ENCODE assay signal across 1 cellular context in the genomic region with DNA sequence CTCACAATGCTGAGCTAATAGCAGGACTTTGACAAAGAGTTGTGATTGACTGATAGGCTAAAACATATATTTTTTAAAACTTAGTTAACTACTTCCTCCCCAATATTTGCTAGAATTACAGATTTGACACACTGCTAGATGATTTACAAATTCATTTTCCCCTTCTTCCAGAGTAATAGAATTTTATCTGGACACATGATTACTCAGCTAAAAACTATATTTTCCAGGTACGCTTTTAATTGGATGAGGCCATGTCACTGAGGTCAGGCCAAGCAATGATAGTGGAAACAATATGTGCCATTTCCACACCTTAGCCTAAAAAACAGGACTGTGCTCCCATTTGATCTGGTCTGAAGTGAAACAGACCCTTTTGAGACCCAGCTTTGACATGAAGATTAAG.
A peak's percentile ranks its signal among the peaks of the same experiment; 100 is the strongest.
TF ChIP-seq lines count a peak whose summit lies in the region.

No MANE protein-coding gene starts in this region.

TF ChIP-seq in K562, 482 proteins besides CTCF, POLR2A, EP300 and RAD21 (continued from another document):
- TF ChIP-seq ZNF609 (CRISPR knock-in tag; IDR thresholded peaks at IDR 0.05; ENCODE audit: borderline replicate concordance): no peak
- TF ChIP-seq C11orf30 (IDR thresholded peaks at IDR 0.05; ENCODE audit: low read depth): peak; percentile 51; the same call in 1 of the 2 replicates
- TF ChIP-seq ZNF316 (IDR thresholded peaks at IDR 0.05): peak; percentile 60; the same call in 1 of the 2 replicates
- TF ChIP-seq FOXK1 (CRISPR knock-in tag; IDR thresholded peaks at IDR 0.05; ENCODE audit: borderline replicate concordance): no peak
- no peak for TF ChIP-seq ETV6 (IDR thresholded peaks at IDR 0.05; ENCODE audit: borderline replicate concordance in 1 of 2, low read depth in 2 of 2, low read length in 1 of 2)
- no peak for TF ChIP-seq ETV6 (CRISPR knock-in tag; IDR thresholded peaks at IDR 0.05; ENCODE audit: borderline replicate concordance)
- TF ChIP-seq SP1 (CRISPR knock-in tag; IDR thresholded peaks at IDR 0.05): no peak
- TF ChIP-seq, protein P1, sequence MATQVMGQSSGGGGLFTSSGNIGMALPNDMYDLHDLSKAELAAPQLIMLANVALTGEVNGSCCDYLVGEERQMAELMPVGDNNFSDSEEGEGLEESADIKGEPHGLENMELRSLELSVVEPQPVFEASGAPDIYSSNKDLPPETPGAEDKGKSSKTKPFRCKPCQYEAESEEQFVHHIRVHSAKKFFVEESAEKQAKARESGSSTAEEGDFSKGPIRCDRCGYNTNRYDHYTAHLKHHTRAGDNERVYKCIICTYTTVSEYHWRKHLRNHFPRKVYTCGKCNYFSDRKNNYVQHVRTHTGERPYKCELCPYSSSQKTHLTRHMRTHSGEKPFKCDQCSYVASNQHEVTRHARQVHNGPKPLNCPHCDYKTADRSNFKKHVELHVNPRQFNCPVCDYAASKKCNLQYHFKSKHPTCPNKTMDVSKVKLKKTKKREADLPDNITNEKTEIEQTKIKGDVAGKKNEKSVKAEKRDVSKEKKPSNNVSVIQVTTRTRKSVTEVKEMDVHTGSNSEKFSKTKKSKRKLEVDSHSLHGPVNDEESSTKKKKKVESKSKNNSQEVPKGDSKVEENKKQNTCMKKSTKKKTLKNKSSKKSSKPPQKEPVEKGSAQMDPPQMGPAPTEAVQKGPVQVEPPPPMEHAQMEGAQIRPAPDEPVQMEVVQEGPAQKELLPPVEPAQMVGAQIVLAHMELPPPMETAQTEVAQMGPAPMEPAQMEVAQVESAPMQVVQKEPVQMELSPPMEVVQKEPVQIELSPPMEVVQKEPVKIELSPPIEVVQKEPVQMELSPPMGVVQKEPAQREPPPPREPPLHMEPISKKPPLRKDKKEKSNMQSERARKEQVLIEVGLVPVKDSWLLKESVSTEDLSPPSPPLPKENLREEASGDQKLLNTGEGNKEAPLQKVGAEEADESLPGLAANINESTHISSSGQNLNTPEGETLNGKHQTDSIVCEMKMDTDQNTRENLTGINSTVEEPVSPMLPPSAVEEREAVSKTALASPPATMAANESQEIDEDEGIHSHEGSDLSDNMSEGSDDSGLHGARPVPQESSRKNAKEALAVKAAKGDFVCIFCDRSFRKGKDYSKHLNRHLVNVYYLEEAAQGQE (CRISPR knock-in tag; IDR thresholded peaks at IDR 0.05; ENCODE audit: low read depth): no peak
- no peak for TF ChIP-seq HMG20A (CRISPR knock-in tag; conservative IDR thresholded peaks at IDR 0.05)
- TF ChIP-seq TFAM (CRISPR knock-in tag; conservative IDR thresholded peaks at IDR 0.05): no peak
- TF ChIP-seq ZNF146 (CRISPR knock-in tag; IDR thresholded peaks at IDR 0.05; ENCODE audit: unreplicated experiment): no peak
- TF ChIP-seq, protein P2, sequence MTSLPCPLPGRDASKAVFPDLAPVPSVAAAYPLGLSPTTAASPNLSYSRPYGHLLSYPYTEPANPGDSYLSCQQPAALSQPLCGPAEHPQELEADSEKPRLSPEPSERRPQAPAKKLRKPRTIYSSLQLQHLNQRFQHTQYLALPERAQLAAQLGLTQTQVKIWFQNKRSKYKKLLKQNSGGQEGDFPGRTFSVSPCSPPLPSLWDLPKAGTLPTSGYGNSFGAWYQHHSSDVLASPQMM (CRISPR knock-in tag; IDR thresholded peaks at IDR 0.05): no peak
- TF ChIP-seq ZNF436 (CRISPR knock-in tag; IDR thresholded peaks at IDR 0.05): no peak
- TF ChIP-seq ZC3H4 (CRISPR knock-in tag; IDR thresholded peaks at IDR 0.05; ENCODE audit: borderline replicate concordance): no peak
- TF ChIP-seq KLF13 (tag; IDR thresholded peaks at IDR 0.05; ENCODE audit: borderline replicate concordance, low read depth): no peak
- TF ChIP-seq E2F4 (CRISPR knock-in tag; IDR thresholded peaks at IDR 0.05; ENCODE audit: low read depth): no peak
- TF ChIP-seq RFX7 (CRISPR knock-in tag; IDR thresholded peaks at IDR 0.05): no peak
